Comparison of ENCODE assay signal across 9 cellular contexts in the genomic region with DNA sequence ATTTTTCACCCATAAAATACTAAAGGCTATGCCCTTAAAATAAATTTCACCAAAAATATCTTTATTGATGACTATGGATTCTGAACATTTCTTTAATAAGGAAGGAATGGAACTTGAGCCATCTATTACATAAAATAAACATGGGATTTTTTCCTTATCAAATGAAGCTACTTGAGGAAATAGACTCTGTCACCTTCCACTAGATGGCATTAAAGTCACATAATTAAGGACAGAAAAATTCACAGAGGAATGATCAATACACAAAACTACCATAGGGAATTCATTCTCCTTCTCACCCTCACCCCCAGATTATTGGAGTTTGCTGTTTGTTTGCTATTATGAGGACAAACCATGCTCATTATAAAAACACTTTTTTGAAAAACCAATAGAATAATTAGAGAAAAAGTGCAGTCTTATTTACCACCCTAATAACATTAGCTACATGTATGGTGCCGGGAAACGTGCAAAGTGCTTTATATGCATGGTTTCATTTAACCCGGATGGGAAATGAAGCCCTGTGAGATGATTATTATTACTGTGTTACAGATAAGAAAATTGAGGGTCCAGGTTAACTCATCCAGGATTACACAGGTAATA. TPM values are rescaled to one million over a fixed set of nuclear protein-coding genes. Genes with fewer than 3 reads are reported as not detected.
A peak's percentile ranks its signal among the peaks of the same experiment; 100 is the strongest.
DNase-seq lines count a peak whose midpoint lies in the region; ATAC-seq and TF ChIP-seq lines count a peak whose summit lies in the region.
"Had no signal": no experiment of that assay in that cellular context is flagged by ENCODE, and none has a peak within 500 bp of the region (broad histone marks: within the 10 kb centered on the region; RNA-seq: fewer than 3 reads in every experiment).

No MANE protein-coding gene starts in this region.

- no peaks in the 10 kb centered on the region for H3K4me1 Mint-ChIP-seq in neural progenitor cell

- H3K4me1 ChIP-seq in neural progenitor cell: no peaks in the 10 kb centered on the region

- no peak overlapping the region for H3K27ac Mint-ChIP-seq in neural progenitor cell

- ATAC-seq in HG02852 (IDR thresholded peaks at IDR 0.05; ENCODE audit: unreplicated experiment): no peak
- no peak for ATAC-seq in HG03159 (IDR thresholded peaks at IDR 0.05; ENCODE audit: unreplicated experiment)
- no peak for ATAC-seq in HG02610 (IDR thresholded peaks at IDR 0.05; ENCODE audit: unreplicated experiment)

- H3K9me3 ChIP-seq in neural progenitor cell (ENCODE audit: low read depth): no peaks in the 10 kb centered on the region

- DNase-seq in DMS79 treated with DMSO at 0.1 percent for 48 hours (lab: John Stamatoyannopoulos, UW) (peak; percentile 0), cerebellar cortex (ENCODE audit: low spot score) (peak; percentile 47), neural progenitor cell (ENCODE audit: low spot score) (peak; percentile 53), SHP77 treated with DMSO at 0.1 percent for 48 hours (lab: John Stamatoyannopoulos, UW) (no peak)
- DNase-seq: stimulated activated CD4-positive, alpha-beta T cell treated with anti-CD3 and anti-CD28 coated beads, Interleukin-4, amount 100 ng/mL, for 1 hour had no signal

- no peak overlapping the region for H3K9ac ChIP-seq in neural progenitor cell

- no peaks in the 10 kb centered on the region for H3K9me3 Mint-ChIP-seq in neural progenitor cell

- peaks cover 27% of the 10 kb centered on the region for H3K27me3 ChIP-seq in neural progenitor cell

- no peak overlapping the region for H3K4me3 Mint-ChIP-seq in neural progenitor cell

- no peak overlapping the region for H3K27ac ChIP-seq in neural progenitor cell

- H3K4me2 ChIP-seq in neural progenitor cell: no peak overlapping the region

- H2AFZ ChIP-seq in neural progenitor cell (replicated peaks): no peak overlapping the region

- no peaks in the 10 kb centered on the region for H3K36me3 Mint-ChIP-seq in neural progenitor cell

- H3K79me2 ChIP-seq in neural progenitor cell (ENCODE audit: low read depth): no peaks in the 10 kb centered on the region

- peaks cover 4% of the 10 kb centered on the region for H4K20me1 ChIP-seq in neural progenitor cell (ENCODE audit: low read depth)

- no peak overlapping the region for H3K4me3 ChIP-seq in neural progenitor cell

- H3K27me3 Mint-ChIP-seq in neural progenitor cell (ENCODE audit: insufficient read depth, low read depth): peaks cover 3% of the 10 kb centered on the region

- H3K36me3 ChIP-seq in neural progenitor cell: no peaks in the 10 kb centered on the region

- peak; percentile 63 for TF ChIP-seq CTCF in LNCAP (IDR thresholded peaks at IDR 0.05)
- peak; percentile 72 for TF ChIP-seq CTCF in neural progenitor cell (IDR thresholded peaks at IDR 0.05)

- no peaks in the 10 kb centered on the region for H3F3A ChIP-seq in neural progenitor cell (ENCODE audit: low read depth)

RNA-seq across cellular contexts. Expression of gene FOXI2, which starts 21.1 kb away (rescaled TPM):
- total RNA-seq in neural progenitor cell (ENCODE audit: low replicate concordance): not detected in 2 replicates
